ENCODE assay signal across 8 cellular contexts in the genomic region with DNA sequence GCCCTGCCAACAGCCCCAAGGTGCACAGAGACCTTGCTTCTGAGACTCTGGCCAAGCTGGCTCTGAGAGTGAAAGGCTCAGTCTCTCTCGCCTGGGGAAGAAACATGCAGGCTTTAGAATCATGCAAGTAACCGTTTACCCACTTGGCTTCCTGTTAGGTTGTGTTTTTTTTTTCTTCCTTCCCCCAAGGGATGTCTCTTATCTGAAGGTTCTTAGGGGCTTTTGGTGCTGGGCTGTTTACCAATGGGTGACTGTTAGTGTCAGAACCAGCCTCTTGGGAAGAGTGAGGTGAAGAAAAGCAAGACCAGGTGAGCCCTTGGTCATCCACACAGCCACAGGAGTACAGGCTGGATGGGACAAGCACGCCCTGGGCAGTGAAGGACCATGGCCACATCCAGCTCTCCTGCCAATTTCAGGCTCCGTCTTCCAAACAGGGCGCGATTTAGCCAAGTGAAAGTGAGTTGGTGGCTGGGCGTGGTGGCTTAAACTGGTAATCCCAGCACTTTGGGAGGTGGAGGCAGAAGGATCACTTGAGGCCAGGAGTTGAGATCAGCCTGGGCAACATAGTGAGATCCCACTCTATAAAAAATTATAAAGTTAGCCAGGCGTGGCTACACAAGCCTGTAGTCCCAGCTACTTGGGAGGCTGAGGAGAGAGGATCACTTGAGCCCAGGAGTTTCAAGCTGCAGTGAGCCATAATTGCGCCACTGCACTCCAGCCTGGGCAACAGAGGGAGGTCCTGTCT.
DNase-seq lines count a peak whose midpoint lies in the region; ATAC-seq and TF ChIP-seq lines count a peak whose summit lies in the region.

No MANE protein-coding gene starts in this region.

- H3K27me3 ChIP-seq in SU-DHL-6 (ENCODE audit: low read length) (no peaks in the 10 kb centered on the region), trophoblast cell (ENCODE audit: insufficient read depth, low read length) (no peaks in the 10 kb centered on the region), Peyer's patch (no peaks in the 10 kb centered on the region)

- TF ChIP-seq CTCF in SU-DHL-6 (IDR thresholded peaks at IDR 0.05; ENCODE audit: insufficient read depth, low read length, poor library complexity, severe bottlenecking) (no peak), Peyer's patch (IDR thresholded peaks at IDR 0.05) (no peak)

- H3K79me2 ChIP-seq in SU-DHL-6 (ENCODE audit: insufficient read depth, low read length) = no peaks in the 10 kb centered on the region
- H3K79me2 ChIP-seq in trophoblast cell (ENCODE audit: control insufficient read depth, insufficient read depth, low read length, poor library complexity) = no peaks in the 10 kb centered on the region

- H4K91ac ChIP-seq in trophoblast cell (ENCODE audit: low read depth, low read length) = no peak overlapping the region

- H3K9me2 ChIP-seq in SU-DHL-6 (replicated peaks; ENCODE audit: insufficient read depth, low read length) = no peaks in the 10 kb centered on the region

- H2AFZ ChIP-seq in SU-DHL-6 (ENCODE audit: low read depth, low read length, severe bottlenecking) (no peak overlapping the region), trophoblast cell (ENCODE audit: insufficient read depth, low read length, poor library complexity) (no peak overlapping the region)

- H3K36me3 ChIP-seq in SU-DHL-6 (ENCODE audit: low read length) (no peaks in the 10 kb centered on the region), trophoblast cell (ENCODE audit: control insufficient read depth in 1 of 2, insufficient read depth in 2 of 2, low read length in 2 of 2) (no peaks in the 10 kb centered on the region), Peyer's patch (no peaks in the 10 kb centered on the region)

- H3K4me3 ChIP-seq in SU-DHL-6 (ENCODE audit: insufficient read depth, low read length, poor library complexity, severe bottlenecking) = no peak overlapping the region
- H3K4me3 ChIP-seq in trophoblast cell (ENCODE audit: low read depth, low read length) = no peak overlapping the region
- no peak overlapping the region for H3K4me3 ChIP-seq in Peyer's patch

- H4K8ac ChIP-seq in trophoblast cell (ENCODE audit: low read depth, low read length) = no peak overlapping the region

- no peaks in the 10 kb centered on the region for H4K20me1 ChIP-seq in SU-DHL-6 (ENCODE audit: low read depth, low read length)

- no peak overlapping the region for H3K14ac ChIP-seq in trophoblast cell (ENCODE audit: low read length)

- no peak overlapping the region for H3K4ac ChIP-seq in trophoblast cell (ENCODE audit: low read depth, low read length)

- H3K4me2 ChIP-seq in SU-DHL-6 (ENCODE audit: low read depth, low read length, poor library complexity, severe bottlenecking) (peak overlapping the region; percentile 5), trophoblast cell (ENCODE audit: low read length) (no peak overlapping the region)

- no peak overlapping the region for H3K23ac ChIP-seq in trophoblast cell (ENCODE audit: low read length)

- H3K18ac ChIP-seq in trophoblast cell (ENCODE audit: low read length) = peak overlapping the region; percentile 55

- H3F3A ChIP-seq in SU-DHL-6 (ENCODE audit: insufficient read depth) = peaks cover 9% of the 10 kb centered on the region

- peak overlapping the region; percentile 3 for H3K27ac ChIP-seq in SU-DHL-6 (ENCODE audit: low read depth, low read length)
- no peak overlapping the region for H3K27ac ChIP-seq in trophoblast cell (ENCODE audit: low read depth, low read length)
- H3K27ac ChIP-seq in Peyer's patch = no peak overlapping the region

- DNase-seq in activated gamma-delta T cell treated with Interleukin-2 at 50 U/mL for 16 hours = peak; percentile 24
- no peak for DNase-seq in activated gamma-delta T cell (lab: John Stamatoyannopoulos, UW)
- no peak for DNase-seq in trophoblast cell
- no peak for DNase-seq in NCI-H82 (lab: John Stamatoyannopoulos, UW)
- no peak for DNase-seq in Peyer's patch
- no peak for DNase-seq in NCI-H526 (lab: John Stamatoyannopoulos, UW)

- H2AK5ac ChIP-seq in trophoblast cell (ENCODE audit: low read length) = no peak overlapping the region

- no peak overlapping the region for H4K12ac ChIP-seq in trophoblast cell (ENCODE audit: low read depth, low read length)

- H2BK5ac ChIP-seq in trophoblast cell (ENCODE audit: low read depth, low read length, poor library complexity) = no peak overlapping the region

- no CpG with 5 or more reads among the region's 9 CpGs for WGBS in trophoblast cell (ENCODE audit: extremely low coverage, insufficient coverage, insufficient read length)

- H3K9me3 ChIP-seq in SU-DHL-6 (ENCODE audit: insufficient read depth, low read length) (no peaks in the 10 kb centered on the region), trophoblast cell (ENCODE audit: insufficient read depth, low read depth, low read length) (no peaks in the 10 kb centered on the region), Peyer's patch (no peaks in the 10 kb centered on the region)

- H3K9ac ChIP-seq in SU-DHL-6 (ENCODE audit: low read length) (no peak overlapping the region), trophoblast cell (ENCODE audit: low read length) (no peak overlapping the region)

- H3K4me1 ChIP-seq in trophoblast cell (ENCODE audit: control insufficient read depth in 1 of 2, insufficient read depth in 2 of 2, low read length in 2 of 2) (peaks cover 12 to 13% of the 10 kb centered on the region in 2 experiments), Peyer's patch (peaks cover 0 to 7% (median 5%) of the 10 kb centered on the region in 4 donors)

- no peak overlapping the region for H2BK120ac ChIP-seq in trophoblast cell (ENCODE audit: insufficient read depth, low read length, poor library complexity)

- H3K79me1 ChIP-seq in trophoblast cell (ENCODE audit: low read length) = no peaks in the 10 kb centered on the region

- no peak for TF ChIP-seq POLR2A in Peyer's patch (IDR thresholded peaks at IDR 0.05)

- ATAC-seq in HG03064 (IDR thresholded peaks at IDR 0.05; ENCODE audit: low read depth, unreplicated experiment) = peak; percentile 62

- H2BK12ac ChIP-seq in trophoblast cell (ENCODE audit: low read length) = no peak overlapping the region
